In the genomic region with DNA sequence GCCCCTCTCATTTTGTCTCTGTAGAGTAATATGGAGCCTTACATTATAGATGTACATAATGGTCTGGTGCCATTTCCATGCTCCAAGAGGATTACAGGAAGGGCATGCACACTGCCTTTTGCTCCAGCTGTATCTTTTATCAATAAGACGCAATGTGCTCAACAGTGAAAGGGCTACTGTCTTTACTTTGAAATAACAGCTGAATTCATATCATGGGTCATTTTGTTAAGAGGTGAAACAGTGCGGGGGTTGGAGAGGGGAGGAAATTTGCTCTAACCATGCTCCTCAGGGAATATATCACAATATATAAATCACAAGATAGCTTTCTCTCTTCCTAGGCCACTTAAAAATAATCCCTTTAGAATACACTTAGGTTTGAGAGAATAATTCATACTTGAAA, we compare ENCODE assay signal across 15 cellular contexts.
"Had no signal": no experiment of that assay in that cellular context is flagged by ENCODE, and none has a peak within 500 bp of the region (broad histone marks: within the 10 kb centered on the region; RNA-seq: fewer than 3 reads in every experiment).

No MANE protein-coding gene starts in this region.

- DNase-seq: activated CD4-positive, alpha-beta T cell treated with anti-CD3 and anti-CD28 coated beads, Interleukin-2, amount 50 U/mL, for 1 hour; activated naive CD8-positive, alpha-beta T cell treated with anti-CD3 and anti-CD28 coated beads for 36 hours; amygdala; body of pancreas; central memory CD4-positive, alpha-beta T cell; colonic mucosa; left colon; midbrain; stimulated activated naive CD8-positive, alpha-beta T cell treated with anti-CD3 and anti-CD28 coated beads, Interleukin-15, Interleukin-2, amounts not matched to agents 100 U/mL and 50 U/mL, for 24 hours; transverse colon had no signal

- H3K4me1 ChIP-seq: body of pancreas, colonic mucosa, transverse colon had no signal

- H3K4me3 ChIP-seq: body of pancreas, colonic mucosa, lung, neural progenitor cell, transverse colon had no signal

- H3K9me3 ChIP-seq: body of pancreas, colonic mucosa, transverse colon had no signal

- H3K36me3 ChIP-seq: colonic mucosa, neural progenitor cell, transverse colon had no signal

- ATAC-seq: activated CD4-positive, CD25-positive, alpha-beta regulatory T cell treated with anti-CD3 and anti-CD28 coated beads, Interleukin-2, amount 50 U/mL, for 24 hours; body of pancreas; esophagus mucosa; left colon; sciatic nerve; stimulated activated naive CD8-positive, alpha-beta T cell treated with anti-CD3 and anti-CD28 coated beads, Interleukin-15, Interleukin-2, amounts not matched to agents 100 U/mL and 50 U/mL, for 24 hours had no signal

- H3K27ac ChIP-seq: body of pancreas, colonic mucosa, neural progenitor cell, transverse colon had no signal

- H3K27me3 ChIP-seq: body of pancreas, colonic mucosa, neural progenitor cell, transverse colon had no signal
